37 cellular contexts compared by ENCODE assay signal in the genomic region with DNA sequence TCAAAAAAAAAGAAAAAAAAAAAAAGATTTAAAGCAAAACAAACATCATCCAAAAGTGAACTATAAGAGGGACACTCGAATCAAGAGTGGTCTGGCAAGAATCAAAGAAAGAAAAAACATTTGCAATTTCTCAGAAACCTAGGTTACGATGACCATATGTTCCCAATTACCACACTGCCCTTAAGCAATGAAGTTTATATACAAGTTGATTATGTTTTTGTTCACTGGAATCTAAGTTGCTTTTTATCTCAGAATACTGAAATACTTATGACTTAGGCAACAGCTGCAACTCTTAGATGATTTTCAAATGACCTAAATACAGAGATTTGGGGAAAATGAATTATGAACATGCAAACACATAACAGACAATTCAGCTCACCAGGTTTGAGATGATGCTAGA.
DNase-seq lines count a peak whose midpoint lies in the region; ATAC-seq, FAIRE-seq and TF ChIP-seq lines count a peak whose summit lies in the region.
"Had no signal": no experiment of that assay in that cellular context is flagged by ENCODE, and none has a peak within 500 bp of the region (broad histone marks: within the 10 kb centered on the region; RNA-seq: fewer than 3 reads in every experiment).

No MANE protein-coding gene starts in this region.

- H3K4me1 ChIP-seq in A549 (no peaks in the 10 kb centered on the region), psoas muscle (no peaks in the 10 kb centered on the region)
- H3K4me1 ChIP-seq: BLaER1, body of pancreas, esophagus squamous epithelium, tibial nerve had no signal

- H3K9me3 ChIP-seq in A549 = no peaks in the 10 kb centered on the region
- no peaks in the 10 kb centered on the region for H3K9me3 ChIP-seq in psoas muscle
- H3K9me3 ChIP-seq: BLaER1, body of pancreas, esophagus squamous epithelium, tibial nerve had no signal

- DNase-seq in A549 (ENCODE audit: low read depth in 1 of 2, low spot score in 1 of 2) (no peak), H4 (ENCODE audit: low spot score) (peak; percentile 34), astrocyte of the cerebellum (ENCODE audit: low read depth) (peak; percentile 16), fibroblast of the conjunctiva (ENCODE audit: low read depth) (peak; percentile 73), Ammon's horn (ENCODE audit: low spot score) (no peak), psoas muscle (no peak), DMS153 (lab: John Stamatoyannopoulos, UW) (no peak)
- DNase-seq: activated CD4-positive, alpha-beta T cell treated with anti-CD3 and anti-CD28 coated beads, Interleukin-2, amount 50 U/mL, for 4 hours; activated gamma-delta T cell treated with Interleukin-2 at 50 U/mL for 16 hours; activated T-cell treated with anti-CD3 and anti-CD28 coated beads, Interleukin-2, amount 50 U/mL, for 48 hours; body of pancreas; cerebellar nuclear complex; esophagus squamous epithelium; glutamatergic neuron; GM23248; HFFc6; KBM-7; MG63; naive thymus-derived CD8-positive, alpha-beta T cell; NCI-H1105; NCI-H1930; NCI-H2227 treated with DMSO at 0.1 percent for 48 hours; NCI-H526 treated with DMSO at 0.1 percent for 48 hours; NK-92 treated with Interleukin-12 subunit alpha and Interleukin-12 subunit beta, amount 100 ng/mL, for 24 hours; nucleus accumbens; PC-9; SHP77; stimulated activated CD4-positive, alpha-beta T cell treated with anti-CD3 and anti-CD28 coated beads, Interleukin-15, amount 100 ng/mL, for 24 hours; T-helper 2 cell had no signal

- no peaks in the 10 kb centered on the region for H3K36me3 ChIP-seq in psoas muscle (ENCODE audit: insufficient read depth in 1 of 2, low read depth in 1 of 2)
- H3K36me3 ChIP-seq: BLaER1, esophagus squamous epithelium, MG63, tibial nerve had no signal

- TF ChIP-seq EP300 in A549 (IDR thresholded peaks at IDR 0.05) = no peak

- H3K27ac ChIP-seq in A549 = no peak overlapping the region
- H3K27ac ChIP-seq in psoas muscle = no peak overlapping the region
- H3K27ac ChIP-seq: BLaER1, body of pancreas, esophagus squamous epithelium, GM23248, PC-9, tibial nerve had no signal

- TF ChIP-seq POLR2A in A549 (IDR thresholded peaks at IDR 0.05; ENCODE audit: low read length) = no peak

- no peak overlapping the region for H3K4me3 ChIP-seq in A549
- no peak overlapping the region for H3K4me3 ChIP-seq in astrocyte of the cerebellum (ENCODE audit: low read depth, low read length)
- no peak overlapping the region for H3K4me3 ChIP-seq in psoas muscle
- H3K4me3 ChIP-seq: BLaER1, body of pancreas, esophagus squamous epithelium, GM23248, MG63, PC-9, tibial nerve had no signal

- 24% methylated on average over 2 of the region's 2 CpGs for WGBS in A549 (ENCODE audit: missing lambda C conversion rate)
- 46 to 55% (median 52%) methylated on average over 2 of the region's 2 CpGs for WGBS in psoas muscle, 3 donors

- TF ChIP-seq RAD21 in A549 (conservative IDR thresholded peaks at IDR 0.05 in 1 of 2, IDR thresholded peaks at IDR 0.05 in 1 of 2) = no peak

- H3K27me3 ChIP-seq in psoas muscle (ENCODE audit: insufficient read depth in 3 of 3, low read length in 2 of 3) = no peaks in the 10 kb centered on the region
- H3K27me3 ChIP-seq: BLaER1, body of pancreas, esophagus squamous epithelium, MG63, tibial nerve had no signal

- POLR2A ChIA-PET in A549 (lab: Yijun Ruan, JAX) = no interaction called here

- in situ Hi-C loops in astrocyte of the cerebellum (cut with HindIII; ENCODE audit: low sequenced_read_pairs) = no loop called here

- TF ChIP-seq CTCF in A549 (IDR thresholded peaks at IDR 0.05) (no peak), astrocyte of the cerebellum (IDR thresholded peaks at IDR 0.05; ENCODE audit: low read depth, low read length, missing control alignments) (no peak), psoas muscle (IDR thresholded peaks at IDR 0.05) (no peak)

- peak; percentile 36 for FAIRE-seq in A549 (lab: Jason Lieb, UNC)
- FAIRE-seq: A204.1, G401.6, islet of Langerhans had no signal

- H3K4me2 ChIP-seq in A549 = no peak overlapping the region
- H3K4me2 ChIP-seq: BLaER1, PC-9 had no signal

- ATAC-seq in A549 (no peak), psoas muscle (no peak), HG02840 (IDR thresholded peaks at IDR 0.05; ENCODE audit: low FRiP score, unreplicated experiment) (no peak)
- ATAC-seq: activated CD4-positive, CD25-positive, alpha-beta regulatory T cell treated with anti-CD3 and anti-CD28 coated beads, Interleukin-2, amount 50 U/mL, for 24 hours; body of pancreas; naive thymus-derived CD8-positive, alpha-beta T cell; stimulated activated effector memory CD8-positive, alpha-beta T cell treated with anti-CD3 and anti-CD28 coated beads, Interleukin-12 subunit alpha, Interleukin-12 subunit beta, amount 100 ng/mL, for 72 hours had no signal

- intact Hi-C loops in psoas muscle (cut with DNase I) = no loop called here

- CTCF ChIA-PET in A549 (lab: Yijun Ruan, JAX) = no interaction called here

TF ChIP-seq in A549, 52 proteins besides CTCF, POLR2A, EP300 and RAD21:
- TF ChIP-seq, protein P1, sequence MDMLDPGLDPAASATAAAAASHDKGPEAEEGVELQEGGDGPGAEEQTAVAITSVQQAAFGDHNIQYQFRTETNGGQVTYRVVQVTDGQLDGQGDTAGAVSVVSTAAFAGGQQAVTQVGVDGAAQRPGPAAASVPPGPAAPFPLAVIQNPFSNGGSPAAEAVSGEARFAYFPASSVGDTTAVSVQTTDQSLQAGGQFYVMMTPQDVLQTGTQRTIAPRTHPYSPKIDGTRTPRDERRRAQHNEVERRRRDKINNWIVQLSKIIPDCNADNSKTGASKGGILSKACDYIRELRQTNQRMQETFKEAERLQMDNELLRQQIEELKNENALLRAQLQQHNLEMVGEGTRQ (IDR thresholded peaks at IDR 0.05) = no peak
- no peak for TF ChIP-seq CEBPB (IDR thresholded peaks at IDR 0.05)
- no peak for TF ChIP-seq FOXS1 (CRISPR knock-in tag; IDR thresholded peaks at IDR 0.05)
- no peak for TF ChIP-seq HOXB5 (CRISPR knock-in tag; IDR thresholded peaks at IDR 0.05)
- no peak for TF ChIP-seq RCOR1 (IDR thresholded peaks at IDR 0.05; ENCODE audit: low read depth, low read length)
- TF ChIP-seq, protein P2, sequence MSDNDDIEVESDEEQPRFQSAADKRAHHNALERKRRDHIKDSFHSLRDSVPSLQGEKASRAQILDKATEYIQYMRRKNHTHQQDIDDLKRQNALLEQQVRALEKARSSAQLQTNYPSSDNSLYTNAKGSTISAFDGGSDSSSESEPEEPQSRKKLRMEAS (IDR thresholded peaks at IDR 0.05) = no peak

Comparison
In these comparisons a context has a peak if more than half of its experiments do, and no peak if none do; other contexts are left out.
1. DNase-seq: peak in H4 (single experiment), astrocyte of the cerebellum (single experiment) and fibroblast of the conjunctiva (single experiment); none in A549 (0 of 2), Ammon's horn (single experiment), psoas muscle (0 of 2) and DMS153 (single experiment).